Comparison of ENCODE assay signal across 14 cellular contexts in the genomic region with DNA sequence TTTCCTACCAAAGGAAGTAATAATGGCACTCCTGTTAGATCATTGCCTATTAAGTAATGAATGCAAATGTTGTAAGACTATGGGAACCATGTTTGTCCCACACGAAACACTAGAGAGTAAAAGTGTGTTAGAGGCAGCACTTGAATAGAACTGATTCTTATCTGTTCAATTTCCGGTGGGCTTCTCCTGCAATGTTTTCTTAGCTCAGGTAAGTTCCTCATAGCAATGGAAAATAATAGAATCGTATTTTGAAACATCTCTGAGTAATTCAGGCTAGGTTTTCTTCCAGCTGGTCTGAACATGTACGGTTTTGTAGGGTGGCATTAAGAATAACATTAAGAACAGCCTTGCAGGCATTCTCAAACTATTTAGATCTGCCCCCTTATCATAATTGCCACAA.
DNase-seq lines count a peak whose midpoint lies in the region; ATAC-seq, FAIRE-seq and TF ChIP-seq lines count a peak whose summit lies in the region.
"Had no signal": no experiment of that assay in that cellular context is flagged by ENCODE, and none has a peak within 500 bp of the region (broad histone marks: within the 10 kb centered on the region; RNA-seq: fewer than 3 reads in every experiment).

No MANE protein-coding gene starts in this region.

- no TSS peak for BruUV-seq in HepG2 (replicated peaks; lab: Mats Ljungman, UMichigan)

- FAIRE-seq in HepG2 (lab: Jason Lieb, UNC) (no peak), bronchial epithelial cell (lab: Jason Lieb, UNC) (no peak)
- FAIRE-seq: GM12878 had no signal

- DNase-seq in HepG2 (ENCODE audit: low spot score) (no peak), bronchial epithelial cell (ENCODE audit: low read depth) (peak; percentile 92), hepatocyte (ENCODE audit: low spot score) (no peak), NCI-H2227 treated with DMSO at 0.1 percent for 48 hours (lab: John Stamatoyannopoulos, UW) (no peak), uterus (no peak), T-helper 2 cell (no peak)
- DNase-seq: 8988T, AML-193, H7 had no signal

- H3K9ac ChIP-seq in liver (ENCODE audit: low read depth in 1 of 2, low read length in 2 of 2) (peak overlapping the region in 1 of 2 donors; percentile 40), HepG2 (ENCODE audit: insufficient read depth, low read depth, low read length) (no peak overlapping the region)
- H3K9ac ChIP-seq: BLaER1 had no signal

- no peak for TF ChIP-seq POLR2A in HepG2 (IDR thresholded peaks at IDR 0.05; ENCODE audit: insufficient read depth in 1 of 2, low read depth in 2 of 2, low read length in 2 of 2)
- TF ChIP-seq POLR2A in uterus (IDR thresholded peaks at IDR 0.05) = no peak

- CTCF ChIA-PET in HepG2 (lab: Yijun Ruan, JAX; ENCODE audit: low intra/inter-chr PET ratio, low total read pairs) = no interaction called here

- no peaks in the 10 kb centered on the region for H4K20me1 ChIP-seq in HepG2 (ENCODE audit: insufficient read depth, low read length)
- H4K20me1 ChIP-seq in hepatocyte (ENCODE audit: insufficient read depth, poor library complexity, severe bottlenecking) = no peaks in the 10 kb centered on the region
- H4K20me1 ChIP-seq: BLaER1 had no signal

- H3K27me3 ChIP-seq in liver (ENCODE audit: control insufficient read depth in 4 of 4, insufficient read depth in 4 of 4, low read length in 3 of 4) = no peaks in the 10 kb centered on the region
- no peaks in the 10 kb centered on the region for H3K27me3 ChIP-seq in HepG2 (ENCODE audit: control insufficient read depth in 1 of 2, insufficient read depth in 2 of 2, low read length in 2 of 2)
- no peaks in the 10 kb centered on the region for H3K27me3 ChIP-seq in bronchial epithelial cell (ENCODE audit: control insufficient read depth, insufficient read depth, low read length)
- no peaks in the 10 kb centered on the region for H3K27me3 ChIP-seq in hepatocyte
- no peaks in the 10 kb centered on the region for H3K27me3 ChIP-seq in uterus
- H3K27me3 ChIP-seq: BLaER1 had no signal

- POLR2A ChIA-PET in HepG2 (lab: Yijun Ruan, JAX) = interaction anchor here (3.9 kb wide), 1 partner anchor 45 kb away, joined by 45 read pairs; no protein-coding TSS in a partner anchor

- H2AFZ ChIP-seq in HepG2 (ENCODE audit: low read length) (no peak overlapping the region), hepatocyte (no peak overlapping the region)
- H2AFZ ChIP-seq: GM23338 had no signal

- no peaks in the 10 kb centered on the region for H3K36me3 ChIP-seq in liver (ENCODE audit: control insufficient read depth in 4 of 4, insufficient read depth in 3 of 4, low read depth in 1 of 4, low read length in 3 of 4)
- no peaks in the 10 kb centered on the region for H3K36me3 ChIP-seq in HepG2 (replicated peaks in 1 of 2; ENCODE audit: control insufficient read depth in 1 of 2, insufficient read depth in 2 of 2, low read length in 2 of 2)
- H3K36me3 ChIP-seq in bronchial epithelial cell (ENCODE audit: control insufficient read depth, insufficient read depth, low read length) = no peaks in the 10 kb centered on the region
- H3K36me3 ChIP-seq in hepatocyte (replicated peaks; ENCODE audit: insufficient read depth, low read depth) = no peaks in the 10 kb centered on the region
- no peaks in the 10 kb centered on the region for H3K36me3 ChIP-seq in uterus
- H3K36me3 ChIP-seq: BLaER1 had no signal

- H3K9me2 ChIP-seq in hepatocyte (replicated peaks; ENCODE audit: insufficient read depth) = no peaks in the 10 kb centered on the region

- TF ChIP-seq RAD21 in liver (IDR thresholded peaks at IDR 0.05) (no peak), HepG2 (CRISPR knock-in tag; IDR thresholded peaks at IDR 0.05) (no peak)

- intact Hi-C loops in HepG2 (cut with micrococcal nuclease; ENCODE audit: unreplicated experiment) (loop anchor here (10.0 kb wide), 1 partner anchor 48 kb away; no protein-coding TSS in a partner anchor), uterus (cut with DNase I; ENCODE audit: low total_unique reads) (no loop called here)

- no peak for TF ChIP-seq EP300 in HepG2 (IDR thresholded peaks at IDR 0.05; ENCODE audit: low read depth in 2 of 2, low read length in 2 of 2)
- TF ChIP-seq EP300 in HepG2 (CRISPR knock-in tag; IDR thresholded peaks at IDR 0.05; ENCODE audit: borderline replicate concordance) = no peak

- 76% methylated on average over 4 of the region's 4 CpGs for WGBS in liver
- 72% methylated on average over 4 of the region's 4 CpGs for WGBS in HepG2 (ENCODE audit: low lambda C conversion rate)
- 76% methylated on average over 4 of the region's 4 CpGs for WGBS in hepatocyte (ENCODE audit: low lambda C conversion rate, missing lambda C conversion rate)

- H3K79me2 ChIP-seq in HepG2 (ENCODE audit: insufficient read depth, low read length) (no peaks in the 10 kb centered on the region), hepatocyte (no peaks in the 10 kb centered on the region)

- H3K4me2 ChIP-seq in HepG2 (ENCODE audit: low read depth, low read length) (no peak overlapping the region), hepatocyte (no peak overlapping the region)
- H3K4me2 ChIP-seq: BLaER1, GM23338 had no signal

- in situ Hi-C loops in HepG2 (cut with HindIII; ENCODE audit: extremely low pct_ligation_motif_present, low pct_unique_long_range_greater_than_20kb) = no loop called here

- H3K9me3 ChIP-seq in liver (ENCODE audit: control insufficient read depth in 4 of 4, low read length in 3 of 4) (no peaks in the 10 kb centered on the region), HepG2 (ENCODE audit: low read length) (no peaks in the 10 kb centered on the region), hepatocyte (ENCODE audit: low read depth) (no peaks in the 10 kb centered on the region), uterus (no peaks in the 10 kb centered on the region)

- peak overlapping the region; percentile 81 to 83 for H3K27ac ChIP-seq in liver (ENCODE audit: low read depth in 1 of 2, low read length in 2 of 2)
- H3K27ac ChIP-seq in HepG2 (ENCODE audit: extremely low read length, insufficient read depth, low read length) = no peak overlapping the region
- peak overlapping the region; percentile 88 for H3K27ac ChIP-seq in hepatocyte
- no peak overlapping the region for H3K27ac ChIP-seq in uterus
- H3K27ac ChIP-seq: BLaER1 had no signal

- no peak for ATAC-seq in HepG2
- ATAC-seq in GM18873 (IDR thresholded peaks at IDR 0.05; ENCODE audit: low FRiP score, unreplicated experiment) = no peak
- ATAC-seq: GM12878, GM23338 had no signal

- no peak for TF ChIP-seq CTCF in liver (IDR thresholded peaks at IDR 0.05; ENCODE audit: low read depth, low read length, missing input control)
- no peak for TF ChIP-seq CTCF in HepG2 (CRISPR knock-in tag; IDR thresholded peaks at IDR 0.05)
- TF ChIP-seq CTCF in bronchial epithelial cell (IDR thresholded peaks at IDR 0.05; ENCODE audit: insufficient read depth, low read length, severe bottlenecking) = no peak
- no peak for TF ChIP-seq CTCF in hepatocyte (IDR thresholded peaks at IDR 0.05; ENCODE audit: poor library complexity)
- TF ChIP-seq CTCF in uterus (IDR thresholded peaks at IDR 0.05) = no peak

- H3K4me1 ChIP-seq in liver (ENCODE audit: control insufficient read depth in 4 of 4, insufficient read depth in 4 of 4, low read length in 3 of 4) (peaks cover 8 to 38% (median 26%) of the 10 kb centered on the region in 4 donors), HepG2 (ENCODE audit: insufficient read depth, low read length) (peaks cover 47% of the 10 kb centered on the region), hepatocyte (ENCODE audit: insufficient read depth) (peaks cover 5% of the 10 kb centered on the region), uterus (no peaks in the 10 kb centered on the region)
- H3K4me1 ChIP-seq: BLaER1 had no signal

- H3K4me3 ChIP-seq in liver (ENCODE audit: low read depth in 1 of 3, low read length in 3 of 3) = no peak overlapping the region
- H3K4me3 ChIP-seq in HepG2 (replicated peaks in 1 of 3; ENCODE audit: insufficient read depth in 1 of 3, low read depth in 2 of 3, low read length in 3 of 3) = no peak overlapping the region
- no peak overlapping the region for H3K4me3 ChIP-seq in bronchial epithelial cell (ENCODE audit: low read depth, low read length)
- no peak overlapping the region for H3K4me3 ChIP-seq in hepatocyte
- H3K4me3 ChIP-seq in uterus = no peak overlapping the region
- H3K4me3 ChIP-seq: BLaER1, GM12878, GM23338 had no signal

TF ChIP-seq in liver, 16 proteins besides CTCF, POLR2A, EP300 and RAD21:
- TF ChIP-seq HNF4A (conservative IDR thresholded peaks at IDR 0.05) = no peak

TF ChIP-seq in HepG2, 621 proteins besides CTCF, POLR2A, EP300 and RAD21 (continues in another document):
- no peak for TF ChIP-seq POLR2AphosphoS5 (IDR thresholded peaks at IDR 0.05; ENCODE audit: low read depth, low read length)
- TF ChIP-seq ZNF546 (CRISPR knock-in tag; conservative IDR thresholded peaks at IDR 0.05) = no peak
- TF ChIP-seq FIP1L1 (IDR thresholded peaks at IDR 0.05; ENCODE audit: borderline replicate concordance, insufficient read depth, low read depth, low read length) = no peak
- TF ChIP-seq PCBP1 (IDR thresholded peaks at IDR 0.05; ENCODE audit: borderline replicate concordance, low read depth, low read length) = no peak
- TF ChIP-seq KDM5A (IDR thresholded peaks at IDR 0.05; ENCODE audit: borderline replicate concordance, low read length) = no peak

Comparison
In these comparisons a context has a peak if more than half of its experiments do, and no peak if none do; other contexts are left out.
1. H3K27ac ChIP-seq: peak in liver (2 of 2) and hepatocyte (single experiment); none in HepG2 (single experiment) and uterus (0 of 2).